Comparison of ENCODE assay signal across 1 cellular context in the genomic region with DNA sequence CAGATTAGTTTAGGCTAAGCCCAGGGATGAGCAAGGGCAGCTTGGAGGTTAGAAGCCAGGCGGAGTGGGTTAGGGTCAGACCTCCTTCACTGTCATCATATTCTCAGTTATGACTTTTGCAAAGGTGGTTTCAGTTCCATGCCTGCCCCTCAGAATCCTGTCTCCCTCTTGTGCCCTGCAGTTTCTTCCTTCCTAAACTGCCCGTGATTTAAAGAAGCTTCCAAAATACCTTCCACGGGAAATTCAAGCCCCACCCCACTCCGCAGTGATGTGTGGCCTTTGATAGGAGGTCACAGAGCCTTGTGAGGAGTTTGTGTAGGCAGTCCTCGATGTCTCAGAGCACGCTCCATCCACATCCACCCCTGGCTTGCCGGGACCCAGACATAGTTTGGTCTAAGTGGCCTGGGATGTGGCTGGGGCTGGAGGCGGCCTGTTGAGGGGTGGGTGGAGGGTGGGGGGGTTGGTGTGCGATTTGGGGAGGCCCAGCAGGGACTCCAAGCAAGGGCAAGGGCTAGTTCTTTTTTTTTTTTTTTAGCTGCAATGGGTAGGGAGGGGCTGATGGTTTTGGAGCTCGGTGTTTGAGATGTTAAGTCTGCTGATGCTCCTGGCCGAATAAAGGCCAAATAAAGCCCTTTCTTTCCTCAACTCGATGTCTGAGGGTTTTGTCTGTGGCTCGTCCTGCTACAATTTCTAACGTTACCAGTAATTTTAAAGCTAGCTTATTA.
TF ChIP-seq lines count a peak whose summit lies in the region.

No MANE protein-coding gene starts in this region.

TF ChIP-seq in K562, 482 proteins besides CTCF, POLR2A, EP300 and RAD21 (continued from another document and continues in another):
- TF ChIP-seq, protein P1, sequence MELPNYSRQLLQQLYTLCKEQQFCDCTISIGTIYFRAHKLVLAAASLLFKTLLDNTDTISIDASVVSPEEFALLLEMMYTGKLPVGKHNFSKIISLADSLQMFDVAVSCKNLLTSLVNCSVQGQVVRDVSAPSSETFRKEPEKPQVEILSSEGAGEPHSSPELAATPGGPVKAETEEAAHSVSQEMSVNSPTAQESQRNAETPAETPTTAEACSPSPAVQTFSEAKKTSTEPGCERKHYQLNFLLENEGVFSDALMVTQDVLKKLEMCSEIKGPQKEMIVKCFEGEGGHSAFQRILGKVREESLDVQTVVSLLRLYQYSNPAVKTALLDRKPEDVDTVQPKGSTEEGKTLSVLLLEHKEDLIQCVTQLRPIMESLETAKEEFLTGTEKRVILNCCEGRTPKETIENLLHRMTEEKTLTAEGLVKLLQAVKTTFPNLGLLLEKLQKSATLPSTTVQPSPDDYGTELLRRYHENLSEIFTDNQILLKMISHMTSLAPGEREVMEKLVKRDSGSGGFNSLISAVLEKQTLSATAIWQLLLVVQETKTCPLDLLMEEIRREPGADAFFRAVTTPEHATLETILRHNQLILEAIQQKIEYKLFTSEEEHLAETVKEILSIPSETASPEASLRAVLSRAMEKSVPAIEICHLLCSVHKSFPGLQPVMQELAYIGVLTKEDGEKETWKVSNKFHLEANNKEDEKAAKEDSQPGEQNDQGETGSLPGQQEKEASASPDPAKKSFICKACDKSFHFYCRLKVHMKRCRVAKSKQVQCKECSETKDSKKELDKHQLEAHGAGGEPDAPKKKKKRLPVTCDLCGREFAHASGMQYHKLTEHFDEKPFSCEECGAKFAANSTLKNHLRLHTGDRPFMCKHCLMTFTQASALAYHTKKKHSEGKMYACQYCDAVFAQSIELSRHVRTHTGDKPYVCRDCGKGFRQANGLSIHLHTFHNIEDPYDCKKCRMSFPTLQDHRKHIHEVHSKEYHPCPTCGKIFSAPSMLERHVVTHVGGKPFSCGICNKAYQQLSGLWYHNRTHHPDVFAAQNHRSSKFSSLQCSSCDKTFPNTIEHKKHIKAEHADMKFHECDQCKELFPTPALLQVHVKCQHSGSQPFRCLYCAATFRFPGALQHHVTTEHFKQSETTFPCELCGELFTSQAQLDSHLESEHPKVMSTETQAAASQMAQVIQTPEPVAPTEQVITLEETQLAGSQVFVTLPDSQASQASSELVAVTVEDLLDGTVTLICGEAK (IDR thresholded peaks at IDR 0.05) = 0 out of 2 replicates have a peak, but pooled peaks have one; percentile 9
- TF ChIP-seq, protein P1 (CRISPR knock-in tag; IDR thresholded peaks at IDR 0.05) = no peak
- TF ChIP-seq SMAD4 (CRISPR knock-in tag; conservative IDR thresholded peaks at IDR 0.05) (no peak), ZNF274 (IDR thresholded peaks at IDR 0.05; ENCODE audit: borderline replicate concordance, low read depth, low read length) (no peak), C11orf30 (IDR thresholded peaks at IDR 0.05; ENCODE audit: low read depth) (no peak), ZKSCAN1 (IDR thresholded peaks at IDR 0.05; ENCODE audit: low read depth, low read length) (no peak), JUND (IDR thresholded peaks at IDR 0.05; ENCODE audit: borderline replicate concordance, low read depth, low read length) (no peak), JUND (tag; IDR thresholded peaks at IDR 0.05; ENCODE audit: borderline replicate concordance, low read depth, low read length) (peak; percentile 19; the same call in 1 of the 3 replicates), RBBP5 (IDR thresholded peaks at IDR 0.05; ENCODE audit: borderline replicate concordance, insufficient read depth, low read length, poor library complexity, severe bottlenecking) (peak; percentile 27), ZNF133 (CRISPR knock-in tag; IDR thresholded peaks at IDR 0.05) (no peak)
- TF ChIP-seq, protein P2, sequence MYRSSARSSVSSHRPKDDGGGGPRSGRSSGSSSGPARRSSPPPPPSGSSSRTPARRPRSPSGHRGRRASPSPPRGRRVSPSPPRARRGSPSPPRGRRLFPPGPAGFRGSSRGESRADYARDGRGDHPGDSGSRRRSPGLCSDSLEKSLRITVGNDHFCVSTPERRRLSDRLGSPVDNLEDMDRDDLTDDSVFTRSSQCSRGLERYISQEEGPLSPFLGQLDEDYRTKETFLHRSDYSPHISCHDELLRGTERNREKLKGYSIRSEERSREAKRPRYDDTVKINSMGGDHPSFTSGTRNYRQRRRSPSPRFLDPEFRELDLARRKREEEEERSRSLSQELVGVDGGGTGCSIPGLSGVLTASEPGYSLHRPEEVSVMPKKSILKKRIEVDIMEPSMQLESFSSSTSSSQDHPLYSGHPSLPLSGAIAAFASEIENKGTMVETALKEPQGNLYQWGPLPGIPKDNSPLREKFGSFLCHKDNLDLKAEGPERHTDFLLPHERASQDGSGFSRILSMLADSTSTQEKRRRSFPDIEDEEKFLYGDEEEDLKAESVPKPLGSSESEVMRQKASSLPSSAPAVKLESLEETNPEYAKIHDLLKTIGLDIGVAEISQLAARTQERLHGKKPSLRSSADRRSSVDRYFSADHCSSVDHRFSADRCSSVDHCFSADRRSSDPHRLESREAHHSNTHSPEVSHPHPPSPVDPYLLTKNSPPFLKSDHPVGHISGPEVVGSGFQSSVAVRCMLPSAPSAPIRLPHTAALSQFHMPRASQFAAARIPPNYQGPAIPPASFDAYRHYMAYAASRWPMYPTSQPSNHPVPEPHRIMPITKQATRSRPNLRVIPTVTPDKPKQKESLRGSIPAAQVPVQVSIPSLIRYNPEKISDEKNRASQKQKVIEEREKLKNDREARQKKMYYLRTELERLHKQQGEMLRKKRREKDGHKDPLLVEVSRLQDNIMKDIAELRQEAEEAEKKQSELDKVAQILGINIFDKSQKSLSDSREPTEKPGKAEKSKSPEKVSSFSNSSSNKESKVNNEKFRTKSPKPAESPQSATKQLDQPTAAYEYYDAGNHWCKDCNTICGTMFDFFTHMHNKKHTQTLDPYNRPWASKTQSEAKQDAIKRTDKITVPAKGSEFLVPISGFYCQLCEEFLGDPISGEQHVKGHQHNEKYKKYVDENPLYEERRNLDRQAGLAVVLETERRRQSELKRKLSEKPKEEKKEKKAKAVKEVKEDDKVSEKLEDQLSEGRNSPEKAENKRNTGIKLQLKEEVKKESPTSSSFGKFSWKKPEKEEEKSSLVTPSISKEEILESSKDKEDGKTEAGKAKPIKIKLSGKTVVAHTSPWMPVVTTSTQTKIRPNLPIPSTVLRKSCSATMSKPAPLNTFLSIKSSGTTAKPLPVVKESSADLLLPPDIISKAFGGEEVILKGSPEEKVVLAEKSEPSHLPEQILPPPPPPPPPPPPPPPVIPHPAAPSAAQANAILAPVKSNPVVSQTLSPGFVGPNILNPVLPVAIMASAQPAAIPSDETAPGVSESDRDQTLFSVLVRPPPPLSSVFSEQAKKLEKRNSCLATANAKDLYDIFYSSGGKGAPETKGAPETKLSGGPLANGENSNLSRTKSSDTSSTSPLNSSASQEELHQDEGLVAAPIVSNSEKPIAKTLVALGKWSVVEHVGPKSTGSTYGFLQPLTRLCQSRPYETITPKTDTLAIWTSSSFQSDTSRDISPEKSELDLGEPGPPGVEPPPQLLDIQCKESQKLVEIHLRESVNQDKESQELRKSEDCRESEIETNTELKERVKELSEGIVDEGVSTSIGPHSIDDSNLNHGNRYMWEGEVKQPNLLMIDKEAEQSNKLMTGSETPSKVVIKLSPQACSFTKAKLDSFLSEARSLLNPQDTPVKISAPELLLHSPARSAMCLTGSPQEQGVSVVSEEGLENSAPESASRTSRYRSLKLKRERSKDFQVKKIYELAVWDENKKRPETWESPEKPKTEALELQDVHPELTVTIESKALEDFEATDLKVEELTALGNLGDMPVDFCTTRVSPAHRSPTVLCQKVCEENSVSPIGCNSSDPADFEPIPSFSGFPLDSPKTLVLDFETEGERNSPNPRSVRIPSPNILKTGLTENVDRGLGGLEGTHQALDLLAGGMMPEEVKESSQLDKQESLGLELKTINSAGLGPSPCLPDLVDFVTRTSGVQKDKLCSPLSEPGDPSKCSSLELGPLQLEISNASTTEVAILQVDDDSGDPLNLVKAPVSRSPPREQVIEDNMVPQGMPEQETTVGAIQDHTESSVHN (IDR thresholded peaks at IDR 0.05; ENCODE audit: borderline replicate concordance in 1 of 2, low read depth in 1 of 2) = no peak
- TF ChIP-seq, protein P3, sequence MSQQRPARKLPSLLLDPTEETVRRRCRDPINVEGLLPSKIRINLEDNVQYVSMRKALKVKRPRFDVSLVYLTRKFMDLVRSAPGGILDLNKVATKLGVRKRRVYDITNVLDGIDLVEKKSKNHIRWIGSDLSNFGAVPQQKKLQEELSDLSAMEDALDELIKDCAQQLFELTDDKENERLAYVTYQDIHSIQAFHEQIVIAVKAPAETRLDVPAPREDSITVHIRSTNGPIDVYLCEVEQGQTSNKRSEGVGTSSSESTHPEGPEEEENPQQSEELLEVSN (IDR thresholded peaks at IDR 0.05; ENCODE audit: borderline replicate concordance in 1 of 2, extremely low read depth in 1 of 2, insufficient read depth in 1 of 2, insufficient read length in 1 of 2, low read depth in 1 of 2, low read length in 1 of 2, poor library complexity in 1 of 2, severe bottlenecking in 1 of 2) = peak in 1 of 2 experiments; percentile 44
- TF ChIP-seq, protein P4, sequence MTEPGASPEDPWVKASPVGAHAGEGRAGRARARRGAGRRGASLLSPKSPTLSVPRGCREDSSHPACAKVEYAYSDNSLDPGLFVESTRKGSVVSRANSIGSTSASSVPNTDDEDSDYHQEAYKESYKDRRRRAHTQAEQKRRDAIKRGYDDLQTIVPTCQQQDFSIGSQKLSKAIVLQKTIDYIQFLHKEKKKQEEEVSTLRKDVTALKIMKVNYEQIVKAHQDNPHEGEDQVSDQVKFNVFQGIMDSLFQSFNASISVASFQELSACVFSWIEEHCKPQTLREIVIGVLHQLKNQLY (CRISPR knock-in tag; conservative IDR thresholded peaks at IDR 0.05) = no peak
- TF ChIP-seq, protein P5, sequence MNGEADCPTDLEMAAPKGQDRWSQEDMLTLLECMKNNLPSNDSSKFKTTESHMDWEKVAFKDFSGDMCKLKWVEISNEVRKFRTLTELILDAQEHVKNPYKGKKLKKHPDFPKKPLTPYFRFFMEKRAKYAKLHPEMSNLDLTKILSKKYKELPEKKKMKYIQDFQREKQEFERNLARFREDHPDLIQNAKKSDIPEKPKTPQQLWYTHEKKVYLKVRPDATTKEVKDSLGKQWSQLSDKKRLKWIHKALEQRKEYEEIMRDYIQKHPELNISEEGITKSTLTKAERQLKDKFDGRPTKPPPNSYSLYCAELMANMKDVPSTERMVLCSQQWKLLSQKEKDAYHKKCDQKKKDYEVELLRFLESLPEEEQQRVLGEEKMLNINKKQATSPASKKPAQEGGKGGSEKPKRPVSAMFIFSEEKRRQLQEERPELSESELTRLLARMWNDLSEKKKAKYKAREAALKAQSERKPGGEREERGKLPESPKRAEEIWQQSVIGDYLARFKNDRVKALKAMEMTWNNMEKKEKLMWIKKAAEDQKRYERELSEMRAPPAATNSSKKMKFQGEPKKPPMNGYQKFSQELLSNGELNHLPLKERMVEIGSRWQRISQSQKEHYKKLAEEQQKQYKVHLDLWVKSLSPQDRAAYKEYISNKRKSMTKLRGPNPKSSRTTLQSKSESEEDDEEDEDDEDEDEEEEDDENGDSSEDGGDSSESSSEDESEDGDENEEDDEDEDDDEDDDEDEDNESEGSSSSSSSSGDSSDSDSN (IDR thresholded peaks at IDR 0.05; ENCODE audit: borderline replicate concordance in 1 of 2, low read depth in 2 of 2, low read length in 2 of 2) = 0 out of 4 replicates have a peak, but pooled peaks of 1 of the 2 experiments have one; percentile 12
- TF ChIP-seq, protein P6, sequence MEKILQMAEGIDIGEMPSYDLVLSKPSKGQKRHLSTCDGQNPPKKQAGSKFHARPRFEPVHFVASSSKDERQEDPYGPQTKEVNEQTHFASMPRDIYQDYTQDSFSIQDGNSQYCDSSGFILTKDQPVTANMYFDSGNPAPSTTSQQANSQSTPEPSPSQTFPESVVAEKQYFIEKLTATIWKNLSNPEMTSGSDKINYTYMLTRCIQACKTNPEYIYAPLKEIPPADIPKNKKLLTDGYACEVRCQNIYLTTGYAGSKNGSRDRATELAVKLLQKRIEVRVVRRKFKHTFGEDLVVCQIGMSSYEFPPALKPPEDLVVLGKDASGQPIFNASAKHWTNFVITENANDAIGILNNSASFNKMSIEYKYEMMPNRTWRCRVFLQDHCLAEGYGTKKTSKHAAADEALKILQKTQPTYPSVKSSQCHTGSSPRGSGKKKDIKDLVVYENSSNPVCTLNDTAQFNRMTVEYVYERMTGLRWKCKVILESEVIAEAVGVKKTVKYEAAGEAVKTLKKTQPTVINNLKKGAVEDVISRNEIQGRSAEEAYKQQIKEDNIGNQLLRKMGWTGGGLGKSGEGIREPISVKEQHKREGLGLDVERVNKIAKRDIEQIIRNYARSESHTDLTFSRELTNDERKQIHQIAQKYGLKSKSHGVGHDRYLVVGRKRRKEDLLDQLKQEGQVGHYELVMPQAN (IDR thresholded peaks at IDR 0.05; ENCODE audit: borderline replicate concordance) = no peak
